In the genomic region with DNA sequence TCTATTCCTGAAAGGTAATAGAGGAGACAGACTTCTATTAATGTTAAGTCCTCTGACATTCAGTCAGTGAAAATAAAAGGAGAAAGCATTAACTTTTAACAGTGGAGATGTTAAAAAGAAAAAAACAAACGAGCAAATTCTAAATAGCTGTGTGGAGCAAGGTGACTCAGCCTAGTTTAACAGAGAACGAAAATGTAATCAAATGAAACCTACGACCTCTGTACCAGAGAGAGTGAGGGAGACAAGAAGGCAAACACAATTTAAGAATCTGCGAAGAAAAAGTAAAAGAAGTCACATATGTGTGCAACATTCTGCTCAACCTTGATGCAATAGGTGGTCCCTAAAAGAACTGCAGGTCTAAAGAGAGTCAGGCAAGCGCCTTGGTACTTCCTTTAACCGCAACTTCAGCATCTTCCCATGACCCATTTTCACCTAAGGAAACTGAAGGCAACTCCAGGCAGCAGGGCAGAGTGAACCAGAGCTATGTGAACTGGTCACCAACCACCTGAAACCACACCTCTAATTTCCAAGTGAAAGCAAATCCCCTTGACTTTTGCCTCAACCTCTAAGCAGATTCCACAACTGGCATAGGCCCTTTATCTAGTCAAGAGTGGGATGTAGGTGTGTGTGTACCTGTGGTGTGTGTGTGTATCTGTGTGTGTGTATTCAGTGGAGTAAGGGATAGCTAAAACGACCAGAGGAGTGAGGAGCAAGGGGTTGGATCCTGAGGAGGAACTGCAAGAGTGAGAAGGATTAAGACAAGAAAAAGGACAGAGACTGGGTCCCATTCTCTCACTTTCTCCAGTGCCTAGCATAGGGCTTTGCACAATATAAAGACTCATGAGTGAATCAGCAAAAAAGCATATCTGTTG, we compare ENCODE assay signal across 1 cellular context.
TF ChIP-seq lines count a peak whose summit lies in the region.

No MANE protein-coding gene starts in this region.

TF ChIP-seq in GM23338, 12 proteins besides CTCF, POLR2A, EP300 and RAD21 (continued from another document):
- TF ChIP-seq, protein P1, sequence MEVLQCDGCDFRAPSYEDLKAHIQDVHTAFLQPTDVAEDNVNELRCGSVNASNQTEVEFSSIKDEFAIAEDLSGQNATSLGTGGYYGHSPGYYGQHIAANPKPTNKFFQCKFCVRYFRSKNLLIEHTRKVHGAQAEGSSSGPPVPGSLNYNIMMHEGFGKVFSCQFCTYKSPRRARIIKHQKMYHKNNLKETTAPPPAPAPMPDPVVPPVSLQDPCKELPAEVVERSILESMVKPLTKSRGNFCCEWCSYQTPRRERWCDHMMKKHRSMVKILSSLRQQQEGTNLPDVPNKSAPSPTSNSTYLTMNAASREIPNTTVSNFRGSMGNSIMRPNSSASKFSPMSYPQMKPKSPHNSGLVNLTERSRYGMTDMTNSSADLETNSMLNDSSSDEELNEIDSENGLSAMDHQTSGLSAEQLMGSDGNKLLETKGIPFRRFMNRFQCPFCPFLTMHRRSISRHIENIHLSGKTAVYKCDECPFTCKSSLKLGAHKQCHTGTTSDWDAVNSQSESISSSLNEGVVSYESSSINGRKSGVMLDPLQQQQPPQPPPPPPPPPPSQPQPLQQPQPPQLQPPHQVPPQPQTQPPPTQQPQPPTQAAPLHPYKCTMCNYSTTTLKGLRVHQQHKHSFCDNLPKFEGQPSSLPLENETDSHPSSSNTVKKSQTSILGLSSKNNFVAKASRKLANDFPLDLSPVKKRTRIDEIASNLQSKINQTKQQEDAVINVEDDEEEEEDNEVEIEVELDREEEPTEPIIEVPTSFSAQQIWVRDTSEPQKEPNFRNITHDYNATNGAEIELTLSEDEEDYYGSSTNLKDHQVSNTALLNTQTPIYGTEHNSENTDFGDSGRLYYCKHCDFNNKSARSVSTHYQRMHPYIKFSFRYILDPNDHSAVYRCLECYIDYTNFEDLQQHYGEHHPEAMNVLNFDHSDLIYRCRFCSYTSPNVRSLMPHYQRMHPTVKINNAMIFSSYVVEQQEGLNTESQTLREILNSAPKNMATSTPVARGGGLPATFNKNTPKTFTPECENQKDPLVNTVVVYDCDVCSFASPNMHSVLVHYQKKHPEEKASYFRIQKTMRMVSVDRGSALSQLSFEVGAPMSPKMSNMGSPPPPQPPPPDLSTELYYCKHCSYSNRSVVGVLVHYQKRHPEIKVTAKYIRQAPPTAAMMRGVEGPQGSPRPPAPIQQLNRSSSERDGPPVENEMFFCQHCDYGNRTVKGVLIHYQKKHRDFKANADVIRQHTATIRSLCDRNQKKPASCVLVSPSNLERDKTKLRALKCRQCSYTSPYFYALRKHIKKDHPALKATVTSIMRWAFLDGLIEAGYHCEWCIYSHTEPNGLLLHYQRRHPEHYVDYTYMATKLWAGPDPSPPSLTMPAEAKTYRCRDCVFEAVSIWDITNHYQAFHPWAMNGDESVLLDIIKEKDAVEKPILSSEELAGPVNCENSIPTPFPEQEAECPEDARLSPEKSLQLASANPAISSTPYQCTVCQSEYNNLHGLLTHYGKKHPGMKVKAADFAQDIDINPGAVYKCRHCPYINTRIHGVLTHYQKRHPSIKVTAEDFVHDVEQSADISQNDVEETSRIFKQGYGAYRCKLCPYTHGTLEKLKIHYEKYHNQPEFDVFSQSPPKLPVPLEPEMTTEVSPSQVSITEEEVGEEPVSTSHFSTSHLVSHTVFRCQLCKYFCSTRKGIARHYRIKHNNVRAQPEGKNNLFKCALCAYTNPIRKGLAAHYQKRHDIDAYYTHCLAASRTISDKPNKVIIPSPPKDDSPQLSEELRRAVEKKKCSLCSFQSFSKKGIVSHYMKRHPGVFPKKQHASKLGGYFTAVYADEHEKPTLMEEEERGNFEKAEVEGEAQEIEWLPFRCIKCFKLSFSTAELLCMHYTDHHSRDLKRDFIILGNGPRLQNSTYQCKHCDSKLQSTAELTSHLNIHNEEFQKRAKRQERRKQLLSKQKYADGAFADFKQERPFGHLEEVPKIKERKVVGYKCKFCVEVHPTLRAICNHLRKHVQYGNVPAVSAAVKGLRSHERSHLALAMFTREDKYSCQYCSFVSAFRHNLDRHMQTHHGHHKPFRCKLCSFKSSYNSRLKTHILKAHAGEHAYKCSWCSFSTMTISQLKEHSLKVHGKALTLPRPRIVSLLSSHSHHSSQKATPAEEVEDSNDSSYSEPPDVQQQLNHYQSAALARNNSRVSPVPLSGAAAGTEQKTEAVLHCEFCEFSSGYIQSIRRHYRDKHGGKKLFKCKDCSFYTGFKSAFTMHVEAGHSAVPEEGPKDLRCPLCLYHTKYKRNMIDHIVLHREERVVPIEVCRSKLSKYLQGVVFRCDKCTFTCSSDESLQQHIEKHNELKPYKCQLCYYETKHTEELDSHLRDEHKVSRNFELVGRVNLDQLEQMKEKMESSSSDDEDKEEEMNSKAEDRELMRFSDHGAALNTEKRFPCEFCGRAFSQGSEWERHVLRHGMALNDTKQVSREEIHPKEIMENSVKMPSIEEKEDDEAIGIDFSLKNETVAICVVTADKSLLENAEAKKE (CRISPR knock-in tag; IDR thresholded peaks at IDR 0.05), result 0 out of 2 replicates have a peak, but pooled peaks have one; percentile 29
TF ChIP-seq in GM23338: peak in this region for 1.
